Comparison of ENCODE assay signal across 8 cellular contexts in genomic region chr3:195658381-195659135, GRCh38.
DNase-seq lines count a peak whose midpoint lies in the region; ATAC-seq, FAIRE-seq and TF ChIP-seq lines count a peak whose summit lies in the region.
"Not testable (repeated sequence)": the region's sequence is repeated elsewhere in the genome, so short reads cannot be mapped to it uniquely, and the experiment has no call there.

No MANE protein-coding gene starts in this region.

- H3K4me3 ChIP-seq in SU-DHL-6 (ENCODE audit: insufficient read depth, low read length, poor library complexity, severe bottlenecking) (peak overlapping the region; percentile 82), K562 (peak overlapping the region; percentile 48), right cardiac atrium (ENCODE audit: low read length) (peak overlapping the region; percentile 71), osteoblast (ENCODE audit: insufficient read depth, low read length) (peak overlapping the region; percentile 72), urinary bladder (ENCODE audit: low read depth, low read length) (peak overlapping the region; percentile 63)

- H3K4me2 ChIP-seq in SU-DHL-6 (ENCODE audit: low read depth, low read length, poor library complexity, severe bottlenecking): peak overlapping the region; percentile 39
- H3K4me2 ChIP-seq in K562 (ENCODE audit: insufficient read depth, low read length): not testable (repeated sequence)
- H3K4me2 ChIP-seq in osteoblast (ENCODE audit: insufficient read depth, low read length): peak overlapping the region; percentile 43

- not testable (repeated sequence) for H3K79me2 ChIP-seq in SU-DHL-6 (ENCODE audit: insufficient read depth, low read length); osteoblast (ENCODE audit: insufficient read depth, low read length)
- H3K79me2 ChIP-seq in K562 (ENCODE audit: control insufficient read depth, insufficient read depth, low read length): peaks cover 10% of the 10 kb centered on the region

- H2AFZ ChIP-seq in SU-DHL-6 (ENCODE audit: low read depth, low read length, severe bottlenecking); K562 (ENCODE audit: low read depth, low read length); osteoblast (ENCODE audit: low read length): not testable (repeated sequence)

- not testable (repeated sequence) for TF ChIP-seq POLR2A in K562 (conservative IDR thresholded peaks at IDR 0.05)

- intact Hi-C loops in K562 (cut with micrococcal nuclease): loop anchor here (10.0 kb wide), 1 partner anchor 196 kb away; no protein-coding TSS in a partner anchor
- intact Hi-C loops in right cardiac atrium (cut with DNase I): not testable (repeated sequence)

- not testable (repeated sequence) for TF ChIP-seq CTCF in SU-DHL-6 (IDR thresholded peaks at IDR 0.05; ENCODE audit: insufficient read depth, low read length, poor library complexity, severe bottlenecking); K562 (IDR thresholded peaks at IDR 0.05 in 2 of 3, conservative IDR thresholded peaks at IDR 0.05 in 1 of 3; ENCODE audit: insufficient read depth in 2 of 3, low read depth in 1 of 3, low read length in 3 of 3); osteoblast (IDR thresholded peaks at IDR 0.05; ENCODE audit: extremely low read depth, low read depth, low read length)

- not testable (repeated sequence) for H3K9me3 ChIP-seq in SU-DHL-6 (ENCODE audit: insufficient read depth, low read length); K562 (replicated peaks; ENCODE audit: control insufficient read depth, insufficient read depth, low read depth, low read length); right cardiac atrium (ENCODE audit: control insufficient read depth, low read length); osteoblast (ENCODE audit: low read depth, low read length)

- in situ Hi-C loops in K562 (cut with MboI): not testable (repeated sequence)

- not testable (repeated sequence) for FAIRE-seq in K562 (lab: Jason Lieb, UNC)

- H3K9me2 ChIP-seq in SU-DHL-6 (replicated peaks; ENCODE audit: insufficient read depth, low read length): not testable (repeated sequence)

- TF ChIP-seq EP300 in K562 (IDR thresholded peaks at IDR 0.05; ENCODE audit: low read length): not testable (repeated sequence)

- not testable (repeated sequence) for H3K9me1 ChIP-seq in K562 (ENCODE audit: control insufficient read depth, insufficient read depth, low read length)

- peak; percentile 33 for ATAC-seq in GM18517 (IDR thresholded peaks at IDR 0.05; ENCODE audit: unreplicated experiment)
- ATAC-seq in GM21825 (IDR thresholded peaks at IDR 0.05; ENCODE audit: unreplicated experiment): peak; percentile 30
- peak; percentile 15 for ATAC-seq in HG03342 (IDR thresholded peaks at IDR 0.05; ENCODE audit: unreplicated experiment)
- peak; percentile 87 for ATAC-seq in K562
- ATAC-seq in right cardiac atrium: peak; percentile 84 to 90

- 2% methylated on average over 3 of the region's 53 CpGs for WGBS in K562 (ENCODE audit: insufficient coverage, low coverage, missing lambda C conversion rate)
- 2% methylated on average over 19 of the region's 53 CpGs for WGBS in right cardiac atrium
- 3% methylated on average over 9 of the region's 53 CpGs for WGBS in urinary bladder

- not testable (repeated sequence) for H3K4me1 ChIP-seq in K562 (replicated peaks in 1 of 2; ENCODE audit: control insufficient read depth in 2 of 2, insufficient read depth in 2 of 2, low read length in 2 of 2); right cardiac atrium (ENCODE audit: control insufficient read depth, insufficient read depth, low read length); osteoblast (ENCODE audit: insufficient read depth, low read length); urinary bladder (ENCODE audit: insufficient read depth)

- H3K36me3 ChIP-seq in SU-DHL-6 (ENCODE audit: low read length); K562 (ENCODE audit: control insufficient read depth, insufficient read depth, low read length); osteoblast (ENCODE audit: insufficient read depth, low read length); urinary bladder (ENCODE audit: insufficient read depth): not testable (repeated sequence)

- H3K9ac ChIP-seq in SU-DHL-6 (ENCODE audit: low read length): peak overlapping the region; percentile 70
- peak overlapping the region; percentile 66 to 88; a peak in 3 of 4 replicates for H3K9ac ChIP-seq in K562 (ENCODE audit: insufficient read depth in 1 of 2, low read depth in 2 of 2, low read length in 2 of 2)

- H3K27ac ChIP-seq in SU-DHL-6 (ENCODE audit: low read depth, low read length); right cardiac atrium (ENCODE audit: low read length); osteoblast (ENCODE audit: low read depth, low read length); urinary bladder (ENCODE audit: low read depth): not testable (repeated sequence)
- H3K27ac ChIP-seq in K562 (ENCODE audit: extremely low read depth, low read depth, low read length): peak overlapping the region; percentile 73; the same call in 1 of the 3 replicates

- not testable (repeated sequence) for BruUV-seq in K562 (replicated peaks; lab: Mats Ljungman, UMichigan)

- CTCF ChIA-PET in K562 (lab: Yijun Ruan, JAX; ENCODE audit: low intra/inter-chr PET ratio): not testable (repeated sequence)

- DNase-seq in K562 (ENCODE audit: extremely low read depth in 1 of 4, low spot score in 3 of 4); osteoblast (ENCODE audit: insufficient read length, low spot score, missing footprints): not testable (repeated sequence)
- DNase-seq in right cardiac atrium: peak in 2 of 3 donors; percentile 53 to 70

- POLR2A ChIA-PET in K562 (lab: Yijun Ruan, JAX): not testable (repeated sequence)

- peaks cover 10% of the 10 kb centered on the region for H3F3A ChIP-seq in SU-DHL-6 (ENCODE audit: insufficient read depth)

- not testable (repeated sequence) for H4K20me1 ChIP-seq in SU-DHL-6 (ENCODE audit: low read depth, low read length); K562 (replicated peaks; ENCODE audit: control insufficient read depth, insufficient read depth, low read length); osteoblast (ENCODE audit: insufficient read depth, low read length)

- TF ChIP-seq RAD21 in K562 (CRISPR knock-in tag; conservative IDR thresholded peaks at IDR 0.05 in 1 of 2, IDR thresholded peaks at IDR 0.05 in 1 of 2): not testable (repeated sequence)

- H3K27me3 ChIP-seq in SU-DHL-6 (ENCODE audit: low read length); K562 (ENCODE audit: control insufficient read depth in 2 of 2, insufficient read depth in 2 of 2, low read length in 2 of 2); right cardiac atrium (ENCODE audit: control insufficient read depth, insufficient read depth); osteoblast (ENCODE audit: insufficient read depth, low read length): not testable (repeated sequence)

Comparison
In these comparisons a context has a peak if more than half of its experiments do, and no peak if none do; other contexts are left out.
1. ATAC-seq: peak in every context shown above with its lines; median percentile 87 in K562; 87 in right cardiac atrium; 33 in GM18517; 30 in GM21825; 15 in HG03342.